ENCODE assay signal across 1 cellular context in genomic region chrX:74111245-74111644, GRCh38.
TF ChIP-seq lines count a peak whose summit lies in the region.

No MANE protein-coding gene starts in this region.

TF ChIP-seq in H1, 55 proteins besides CTCF, POLR2A, EP300 and RAD21 (continued from another document):
- TF ChIP-seq, protein P1, sequence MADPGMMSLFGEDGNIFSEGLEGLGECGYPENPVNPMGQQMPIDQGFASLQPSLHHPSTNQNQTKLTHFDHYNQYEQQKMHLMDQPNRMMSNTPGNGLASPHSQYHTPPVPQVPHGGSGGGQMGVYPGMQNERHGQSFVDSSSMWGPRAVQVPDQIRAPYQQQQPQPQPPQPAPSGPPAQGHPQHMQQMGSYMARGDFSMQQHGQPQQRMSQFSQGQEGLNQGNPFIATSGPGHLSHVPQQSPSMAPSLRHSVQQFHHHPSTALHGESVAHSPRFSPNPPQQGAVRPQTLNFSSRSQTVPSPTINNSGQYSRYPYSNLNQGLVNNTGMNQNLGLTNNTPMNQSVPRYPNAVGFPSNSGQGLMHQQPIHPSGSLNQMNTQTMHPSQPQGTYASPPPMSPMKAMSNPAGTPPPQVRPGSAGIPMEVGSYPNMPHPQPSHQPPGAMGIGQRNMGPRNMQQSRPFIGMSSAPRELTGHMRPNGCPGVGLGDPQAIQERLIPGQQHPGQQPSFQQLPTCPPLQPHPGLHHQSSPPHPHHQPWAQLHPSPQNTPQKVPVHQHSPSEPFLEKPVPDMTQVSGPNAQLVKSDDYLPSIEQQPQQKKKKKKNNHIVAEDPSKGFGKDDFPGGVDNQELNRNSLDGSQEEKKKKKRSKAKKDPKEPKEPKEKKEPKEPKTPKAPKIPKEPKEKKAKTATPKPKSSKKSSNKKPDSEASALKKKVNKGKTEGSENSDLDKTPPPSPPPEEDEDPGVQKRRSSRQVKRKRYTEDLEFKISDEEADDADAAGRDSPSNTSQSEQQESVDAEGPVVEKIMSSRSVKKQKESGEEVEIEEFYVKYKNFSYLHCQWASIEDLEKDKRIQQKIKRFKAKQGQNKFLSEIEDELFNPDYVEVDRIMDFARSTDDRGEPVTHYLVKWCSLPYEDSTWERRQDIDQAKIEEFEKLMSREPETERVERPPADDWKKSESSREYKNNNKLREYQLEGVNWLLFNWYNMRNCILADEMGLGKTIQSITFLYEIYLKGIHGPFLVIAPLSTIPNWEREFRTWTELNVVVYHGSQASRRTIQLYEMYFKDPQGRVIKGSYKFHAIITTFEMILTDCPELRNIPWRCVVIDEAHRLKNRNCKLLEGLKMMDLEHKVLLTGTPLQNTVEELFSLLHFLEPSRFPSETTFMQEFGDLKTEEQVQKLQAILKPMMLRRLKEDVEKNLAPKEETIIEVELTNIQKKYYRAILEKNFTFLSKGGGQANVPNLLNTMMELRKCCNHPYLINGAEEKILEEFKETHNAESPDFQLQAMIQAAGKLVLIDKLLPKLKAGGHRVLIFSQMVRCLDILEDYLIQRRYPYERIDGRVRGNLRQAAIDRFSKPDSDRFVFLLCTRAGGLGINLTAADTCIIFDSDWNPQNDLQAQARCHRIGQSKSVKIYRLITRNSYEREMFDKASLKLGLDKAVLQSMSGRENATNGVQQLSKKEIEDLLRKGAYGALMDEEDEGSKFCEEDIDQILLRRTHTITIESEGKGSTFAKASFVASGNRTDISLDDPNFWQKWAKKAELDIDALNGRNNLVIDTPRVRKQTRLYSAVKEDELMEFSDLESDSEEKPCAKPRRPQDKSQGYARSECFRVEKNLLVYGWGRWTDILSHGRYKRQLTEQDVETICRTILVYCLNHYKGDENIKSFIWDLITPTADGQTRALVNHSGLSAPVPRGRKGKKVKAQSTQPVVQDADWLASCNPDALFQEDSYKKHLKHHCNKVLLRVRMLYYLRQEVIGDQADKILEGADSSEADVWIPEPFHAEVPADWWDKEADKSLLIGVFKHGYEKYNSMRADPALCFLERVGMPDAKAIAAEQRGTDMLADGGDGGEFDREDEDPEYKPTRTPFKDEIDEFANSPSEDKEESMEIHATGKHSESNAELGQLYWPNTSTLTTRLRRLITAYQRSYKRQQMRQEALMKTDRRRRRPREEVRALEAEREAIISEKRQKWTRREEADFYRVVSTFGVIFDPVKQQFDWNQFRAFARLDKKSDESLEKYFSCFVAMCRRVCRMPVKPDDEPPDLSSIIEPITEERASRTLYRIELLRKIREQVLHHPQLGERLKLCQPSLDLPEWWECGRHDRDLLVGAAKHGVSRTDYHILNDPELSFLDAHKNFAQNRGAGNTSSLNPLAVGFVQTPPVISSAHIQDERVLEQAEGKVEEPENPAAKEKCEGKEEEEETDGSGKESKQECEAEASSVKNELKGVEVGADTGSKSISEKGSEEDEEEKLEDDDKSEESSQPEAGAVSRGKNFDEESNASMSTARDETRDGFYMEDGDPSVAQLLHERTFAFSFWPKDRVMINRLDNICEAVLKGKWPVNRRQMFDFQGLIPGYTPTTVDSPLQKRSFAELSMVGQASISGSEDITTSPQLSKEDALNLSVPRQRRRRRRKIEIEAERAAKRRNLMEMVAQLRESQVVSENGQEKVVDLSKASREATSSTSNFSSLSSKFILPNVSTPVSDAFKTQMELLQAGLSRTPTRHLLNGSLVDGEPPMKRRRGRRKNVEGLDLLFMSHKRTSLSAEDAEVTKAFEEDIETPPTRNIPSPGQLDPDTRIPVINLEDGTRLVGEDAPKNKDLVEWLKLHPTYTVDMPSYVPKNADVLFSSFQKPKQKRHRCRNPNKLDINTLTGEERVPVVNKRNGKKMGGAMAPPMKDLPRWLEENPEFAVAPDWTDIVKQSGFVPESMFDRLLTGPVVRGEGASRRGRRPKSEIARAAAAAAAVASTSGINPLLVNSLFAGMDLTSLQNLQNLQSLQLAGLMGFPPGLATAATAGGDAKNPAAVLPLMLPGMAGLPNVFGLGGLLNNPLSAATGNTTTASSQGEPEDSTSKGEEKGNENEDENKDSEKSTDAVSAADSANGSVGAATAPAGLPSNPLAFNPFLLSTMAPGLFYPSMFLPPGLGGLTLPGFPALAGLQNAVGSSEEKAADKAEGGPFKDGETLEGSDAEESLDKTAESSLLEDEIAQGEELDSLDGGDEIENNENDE (IDR thresholded peaks at IDR 0.05; ENCODE audit: insufficient replicate concordance, low read length) = no peak
- no peak for TF ChIP-seq CBX5 (IDR thresholded peaks at IDR 0.05; ENCODE audit: low read depth, low read length)
- TF ChIP-seq SAP30 (IDR thresholded peaks at IDR 0.05; ENCODE audit: insufficient read depth, insufficient replicate concordance, low read length) = no peak
- no peak for TF ChIP-seq TAF1 (IDR thresholded peaks at IDR 0.05; ENCODE audit: low read depth, low read length)
- no peak for TF ChIP-seq TBP (IDR thresholded peaks at IDR 0.05; ENCODE audit: low read depth, low read length)
- no peak for TF ChIP-seq ZNF274 (IDR thresholded peaks at IDR 0.05; ENCODE audit: borderline replicate concordance, extremely low read depth, low read length)
- no peak for TF ChIP-seq TAF7 (optimal IDR thresholded peaks at IDR 0.05; ENCODE audit: borderline replicate concordance, low read depth, low read length)
- no peak for TF ChIP-seq SP1 (IDR thresholded peaks at IDR 0.05; ENCODE audit: low read depth, low read length)
- no peak for TF ChIP-seq CBX8 (IDR thresholded peaks at IDR 0.05; ENCODE audit: borderline replicate concordance, low read depth, low read length)
- no peak for TF ChIP-seq POLR2AphosphoS5 (IDR thresholded peaks at IDR 0.05; ENCODE audit: low read depth, low read length)
- TF ChIP-seq ATF2 (IDR thresholded peaks at IDR 0.05; ENCODE audit: low read length) = no peak
- no peak for TF ChIP-seq KDM1A (IDR thresholded peaks at IDR 0.05; ENCODE audit: borderline replicate concordance, low read length)
- no peak for TF ChIP-seq RFX5 (IDR thresholded peaks at IDR 0.05; ENCODE audit: borderline replicate concordance, low read depth, low read length)
- no peak for TF ChIP-seq KDM5A (IDR thresholded peaks at IDR 0.05; ENCODE audit: low read length)
